In the genomic region with DNA sequence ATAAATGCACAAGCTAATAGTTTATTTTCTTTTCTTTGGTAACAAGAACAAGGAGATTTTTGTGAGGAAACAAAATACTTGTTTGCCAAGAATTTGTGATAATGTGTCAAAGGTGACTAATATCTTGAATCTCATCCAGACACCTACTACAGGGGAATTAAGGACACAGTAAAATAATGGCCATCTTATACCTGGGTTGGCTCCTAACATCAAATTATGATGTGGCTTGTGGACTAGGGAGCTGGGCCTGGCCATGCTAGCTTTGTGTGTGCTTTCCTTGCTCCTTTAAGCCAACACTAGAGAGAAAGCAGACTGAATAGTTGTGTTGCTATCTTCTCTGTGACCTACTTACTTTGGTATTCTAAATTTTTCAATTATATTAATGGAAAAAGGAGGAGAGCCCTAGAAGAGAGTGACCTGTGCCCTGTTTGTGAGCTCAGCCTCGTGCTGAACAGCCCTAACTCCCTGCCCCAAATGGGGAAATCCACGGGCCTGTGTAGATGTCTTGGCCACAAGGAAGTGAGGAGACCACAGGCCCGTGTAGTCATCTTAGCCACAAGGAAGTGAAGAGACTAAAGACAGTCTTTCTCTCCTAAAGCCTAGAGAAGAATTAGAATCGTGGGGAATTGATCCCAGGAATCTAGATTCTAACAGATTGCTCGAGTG, we compare ENCODE assay signal across 8 cellular contexts. TPM values are rescaled to one million over a fixed set of nuclear protein-coding genes. Genes with fewer than 3 reads are reported as not detected.
DNase-seq lines count a peak whose midpoint lies in the region; ATAC-seq and TF ChIP-seq lines count a peak whose summit lies in the region.

No MANE protein-coding gene starts in this region.

- H3K4me1 Mint-ChIP-seq in IgD-negative memory B cell (peaks cover 51 to 67% (median 62%) of the 10 kb centered on the region in 3 donors), MCF 10A (ENCODE audit: insufficient read depth, unreplicated experiment) (peaks cover 34% of the 10 kb centered on the region), mesothelial cell of epicardium (peaks cover 9% of the 10 kb centered on the region)
- no peaks in the 10 kb centered on the region for H3K4me1 Mint-ChIP-seq in natural killer cell treated with Interleukin-12 subunit alpha and Interleukin-12 subunit beta and Interleukin-15 and Interleukin-18, amount 100 ng/mL, for 72 hours (ENCODE audit: low read depth in 2 of 2)

- intact Hi-C loops in MCF 10A (cut with micrococcal nuclease), result no loop called here

- H3K27me3 Mint-ChIP-seq in IgD-negative memory B cell, result no peaks in the 10 kb centered on the region
- H3K27me3 Mint-ChIP-seq in MCF 10A (ENCODE audit: insufficient read depth, unreplicated experiment), result no peaks in the 10 kb centered on the region
- no peaks in the 10 kb centered on the region for H3K27me3 Mint-ChIP-seq in natural killer cell treated with Interleukin-12 subunit alpha and Interleukin-12 subunit beta and Interleukin-15 and Interleukin-18, amount 100 ng/mL, for 72 hours
- H3K27me3 Mint-ChIP-seq in mesothelial cell of epicardium (ENCODE audit: low read depth), result no peaks in the 10 kb centered on the region

- POLR2A ChIA-PET in MCF 10A (lab: Yijun Ruan, JAX), result interaction anchor here (1.0 to 6.4 kb wide), 2 partner anchors 10 to 24 kb away, joined by 6 to 37 read pairs; a partner anchor contains a TSS

- H3K4me3 ChIP-seq in GM12864 (ENCODE audit: low read depth, low read length), result no peak overlapping the region

- DNase-seq in GM12864 (ENCODE audit: low read depth), result peak; percentile 61
- peak; percentile 61 for DNase-seq in MCF 10A (ENCODE audit: unreplicated experiment)
- peak; percentile 60 for DNase-seq in natural killer cell treated with Interleukin-12 subunit alpha and Interleukin-12 subunit beta and Interleukin-15 and Interleukin-18, amount 100 ng/mL, for 72 hours (ENCODE audit: low spot score)
- DNase-seq in COLO829 (ENCODE audit: low spot score), result no peak
- DNase-seq in mesothelial cell of epicardium (ENCODE audit: low spot score in 2 of 2, unreplicated experiment in 2 of 2), result no peak
- DNase-seq in HUDEP-2 (lab: John Stamatoyannopoulos, UW; ENCODE audit: unreplicated experiment in 76 of 76), result no peak

- TF ChIP-seq CTCF in GM12864 (IDR thresholded peaks at IDR 0.05; ENCODE audit: low read depth, low read length, missing control alignments) (no peak), MCF 10A (IDR thresholded peaks at IDR 0.05; ENCODE audit: unreplicated experiment) (no peak), mesothelial cell of epicardium (IDR thresholded peaks at IDR 0.05; ENCODE audit: unreplicated experiment) (no peak)

- no TSS peak for BruUV-seq in MCF 10A (replicated peaks; lab: Mats Ljungman, UMichigan)

- H3K9me3 Mint-ChIP-seq in IgD-negative memory B cell (peaks cover 0 to 2% (median 1%) of the 10 kb centered on the region in 3 donors), MCF 10A (ENCODE audit: unreplicated experiment) (peaks cover under 1% of the 10 kb centered on the region), mesothelial cell of epicardium (peaks cover 5% of the 10 kb centered on the region)
- peaks cover 6% of the 10 kb centered on the region for H3K9me3 Mint-ChIP-seq in natural killer cell treated with Interleukin-12 subunit alpha and Interleukin-12 subunit beta and Interleukin-15 and Interleukin-18, amount 100 ng/mL, for 72 hours

- H3K27ac Mint-ChIP-seq in IgD-negative memory B cell (peak overlapping the region; percentile 69 to 97 (median 92)), MCF 10A (ENCODE audit: low read depth, unreplicated experiment) (peak overlapping the region; percentile 87), mesothelial cell of epicardium (no peak overlapping the region)
- H3K27ac Mint-ChIP-seq in natural killer cell treated with Interleukin-12 subunit alpha and Interleukin-12 subunit beta and Interleukin-15 and Interleukin-18, amount 100 ng/mL, for 72 hours, result no peak overlapping the region

- H3K36me3 Mint-ChIP-seq in IgD-negative memory B cell, result peaks cover 7% of the 10 kb centered on the region
- H3K36me3 Mint-ChIP-seq in MCF 10A (ENCODE audit: insufficient read depth, unreplicated experiment), result no peaks in the 10 kb centered on the region
- no peaks in the 10 kb centered on the region for H3K36me3 Mint-ChIP-seq in natural killer cell treated with Interleukin-12 subunit alpha and Interleukin-12 subunit beta and Interleukin-15 and Interleukin-18, amount 100 ng/mL, for 72 hours
- H3K36me3 Mint-ChIP-seq in mesothelial cell of epicardium, result no peaks in the 10 kb centered on the region

- H3K4me3 Mint-ChIP-seq in IgD-negative memory B cell (peak overlapping the region in 3 of 4 donors; percentile 12 to 91 (median 70)), MCF 10A (ENCODE audit: unreplicated experiment) (no peak overlapping the region), mesothelial cell of epicardium (no peak overlapping the region)
- H3K4me3 Mint-ChIP-seq in natural killer cell treated with Interleukin-12 subunit alpha and Interleukin-12 subunit beta and Interleukin-15 and Interleukin-18, amount 100 ng/mL, for 72 hours, result no peak overlapping the region

- CTCF ChIA-PET in MCF 10A (lab: Yijun Ruan, JAX), result interaction anchor here (1.2 to 3.4 kb wide), 3 partner anchors 23 to 350 kb away, joined by 3 to 15 read pairs (median 3); a partner anchor contains a TSS

- ATAC-seq in GM21825 (IDR thresholded peaks at IDR 0.05; ENCODE audit: unreplicated experiment), result peak; percentile 99
- ATAC-seq in natural killer cell treated with Interleukin-12 subunit alpha and Interleukin-12 subunit beta and Interleukin-15 and Interleukin-18, amount 100 ng/mL, for 72 hours, result peak in 1 of 2 donors; percentile 79

RNA-seq across cellular contexts. Expression of a gene that starts 23.3 kb away (rescaled TPM):
- 93.4 TPM for polyA plus RNA-seq in IgD-negative memory B cell
- total RNA-seq in MCF 10A (2022), result 2.6 and 3.2 TPM in 2 replicates
- total RNA-seq in natural killer cell treated with Interleukin-12 subunit alpha and Interleukin-12 subunit beta and Interleukin-15 and Interleukin-18, amount 100 ng/mL, for 72 hours, result 1 to 10 TPM in 1 of 2 donors, not detected in 1; 1.0 TPM
- total RNA-seq in mesothelial cell of epicardium, result 15.0 to 16.7 TPM (median 15.2 TPM) in 3 replicates

Comparison
In these comparisons a context has a peak if more than half of its experiments do, and no peak if none do; other contexts are left out.
1. DNase-seq: peak in GM12864 (single experiment), MCF 10A (single experiment) and natural killer cell treated with Interleukin-12 subunit alpha and Interleukin-12 subunit beta and Interleukin-15 and Interleukin-18, amount 100 ng/mL, for 72 hours (single experiment); none in COLO829 (single experiment), mesothelial cell of epicardium (0 of 2) and HUDEP-2 (0 of 76).
2. H3K27ac Mint-ChIP-seq: peak in IgD-negative memory B cell (3 of 3) and MCF 10A (single experiment); none in natural killer cell treated with Interleukin-12 subunit alpha and Interleukin-12 subunit beta and Interleukin-15 and Interleukin-18, amount 100 ng/mL, for 72 hours (0 of 2) and mesothelial cell of epicardium (single experiment).
3. H3K4me3 Mint-ChIP-seq: peak in IgD-negative memory B cell (3 of 4); none in MCF 10A (single experiment), natural killer cell treated with Interleukin-12 subunit alpha and Interleukin-12 subunit beta and Interleukin-15 and Interleukin-18, amount 100 ng/mL, for 72 hours (single experiment) and mesothelial cell of epicardium (single experiment).